Comparison of ENCODE assay signal across 1 cellular context in the genomic region with DNA sequence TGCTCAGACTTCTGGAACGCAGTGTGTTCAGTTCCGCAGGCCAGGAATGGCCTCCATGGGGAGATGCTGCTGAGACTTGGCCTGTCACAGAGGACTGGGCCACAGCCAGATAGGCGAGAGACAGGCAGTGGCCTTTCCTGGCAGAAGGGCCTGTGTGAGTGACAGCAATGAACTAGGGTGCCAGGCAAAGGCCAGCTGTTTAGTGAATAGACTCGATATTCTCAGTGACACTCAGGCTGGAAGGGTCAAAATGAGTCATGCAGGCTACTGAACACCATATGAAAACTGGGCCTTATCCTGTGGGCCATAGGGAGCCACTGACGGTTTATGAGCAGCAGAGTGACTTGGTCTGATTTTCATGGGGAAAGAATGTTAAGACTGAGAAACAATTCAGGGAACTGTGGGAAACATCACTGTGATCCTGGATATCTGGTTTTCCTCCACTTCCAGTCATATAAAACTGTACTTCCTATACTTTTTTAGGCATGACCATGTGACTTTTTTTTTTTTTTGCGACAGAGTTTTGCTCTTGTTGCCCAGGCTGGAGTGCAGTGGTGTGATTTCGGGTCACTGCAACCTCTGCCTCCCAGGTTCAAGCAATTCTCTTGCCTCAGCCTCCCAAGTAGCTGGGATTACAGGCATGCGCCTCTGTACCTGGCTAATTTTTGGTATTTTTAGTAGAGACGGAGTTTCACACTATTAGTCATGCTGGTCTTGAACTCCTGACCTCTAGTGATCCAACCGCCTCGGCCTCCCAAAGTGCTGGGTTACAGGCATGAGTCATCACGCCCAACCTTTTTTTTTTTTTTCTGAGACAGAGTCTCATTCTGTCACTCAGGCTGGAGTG.
A peak's percentile ranks its signal among the peaks of the same experiment; 100 is the strongest.
TF ChIP-seq lines count a peak whose summit lies in the region.

No MANE protein-coding gene starts in this region.

TF ChIP-seq in K562, 482 proteins besides CTCF, POLR2A, EP300 and RAD21 (continued from another document and continues in another):
- TF ChIP-seq, protein P1, sequence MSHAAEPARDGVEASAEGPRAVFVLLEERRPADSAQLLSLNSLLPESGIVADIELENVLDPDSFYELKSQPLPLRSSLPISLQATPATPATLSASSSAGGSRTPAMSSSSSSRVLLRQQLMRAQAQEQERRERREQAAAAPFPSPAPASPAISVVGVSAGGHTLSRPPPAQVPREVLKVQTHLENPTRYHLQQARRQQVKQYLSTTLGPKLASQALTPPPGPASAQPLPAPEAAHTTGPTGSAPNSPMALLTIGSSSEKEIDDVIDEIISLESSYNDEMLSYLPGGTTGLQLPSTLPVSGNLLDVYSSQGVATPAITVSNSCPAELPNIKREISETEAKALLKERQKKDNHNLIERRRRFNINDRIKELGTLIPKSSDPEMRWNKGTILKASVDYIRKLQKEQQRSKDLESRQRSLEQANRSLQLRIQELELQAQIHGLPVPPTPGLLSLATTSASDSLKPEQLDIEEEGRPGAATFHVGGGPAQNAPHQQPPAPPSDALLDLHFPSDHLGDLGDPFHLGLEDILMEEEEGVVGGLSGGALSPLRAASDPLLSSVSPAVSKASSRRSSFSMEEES (CRISPR knock-in tag; IDR thresholded peaks at IDR 0.05) = no peak
- TF ChIP-seq POLR2AphosphoS2 (IDR thresholded peaks at IDR 0.05; ENCODE audit: low read length) (no peak), PTRF (tag; IDR thresholded peaks at IDR 0.05) (no peak), POLR2B (IDR thresholded peaks at IDR 0.05; ENCODE audit: low read depth, partially characterized antibody) (no peak), GABPB1 (CRISPR knock-in tag; IDR thresholded peaks at IDR 0.05) (peak; percentile 46; the same call in 1 of the 2 replicates), ARID2 (IDR thresholded peaks at IDR 0.05) (no peak), ZNF23 (CRISPR knock-in tag; IDR thresholded peaks at IDR 0.05) (no peak), KLF16 (IDR thresholded peaks at IDR 0.05) (no peak), SIN3B (IDR thresholded peaks at IDR 0.05; ENCODE audit: low read depth) (no peak), ZSCAN32 (CRISPR knock-in tag; IDR thresholded peaks at IDR 0.05) (no peak), POLR2G (IDR thresholded peaks at IDR 0.05; ENCODE audit: low read depth, low read length) (no peak), KDM5B (IDR thresholded peaks at IDR 0.05; ENCODE audit: insufficient replicate concordance, low read depth, low read length) (no peak), PYGO2 (tag; IDR thresholded peaks at IDR 0.05) (no peak), TOE1 (IDR thresholded peaks at IDR 0.05; ENCODE audit: borderline replicate concordance) (no peak), TOE1 (CRISPR knock-in tag; IDR thresholded peaks at IDR 0.05; ENCODE audit: borderline replicate concordance, low read depth) (no peak), FOXK2 (conservative IDR thresholded peaks at IDR 0.05 in 1 of 2, IDR thresholded peaks at IDR 0.05 in 1 of 2; ENCODE audit: low read depth in 2 of 2) (no peak), CSDE1 (IDR thresholded peaks at IDR 0.05) (no peak), MAFK (IDR thresholded peaks at IDR 0.05; ENCODE audit: low read length) (no peak), ZNF445 (CRISPR knock-in tag; IDR thresholded peaks at IDR 0.05; ENCODE audit: low read depth) (no peak), ZNF408 (CRISPR knock-in tag; IDR thresholded peaks at IDR 0.05; ENCODE audit: low read depth) (no peak), NFE2 (IDR thresholded peaks at IDR 0.05; ENCODE audit: low read depth) (peak; percentile 58; the same call in 1 of the 2 replicates), HSF4 (CRISPR knock-in tag; IDR thresholded peaks at IDR 0.05; ENCODE audit: borderline replicate concordance) (no peak), RHOXF2B (CRISPR knock-in tag; conservative IDR thresholded peaks at IDR 0.05) (no peak), ZNF121 (CRISPR knock-in tag; conservative IDR thresholded peaks at IDR 0.05) (peak; percentile 67), CHD2 (IDR thresholded peaks at IDR 0.05; ENCODE audit: low read depth, low read length) (no peak), NR2F6 (CRISPR knock-in tag; IDR thresholded peaks at IDR 0.05) (no peak), ZNF57 (CRISPR knock-in tag; IDR thresholded peaks at IDR 0.05) (no peak), ZNF444 (CRISPR knock-in tag; IDR thresholded peaks at IDR 0.05) (no peak), ZNF124 (CRISPR knock-in tag; IDR thresholded peaks at IDR 0.05) (no peak), MYBL2 (IDR thresholded peaks at IDR 0.05; ENCODE audit: low read depth) (no peak), MYBL2 (CRISPR knock-in tag; IDR thresholded peaks at IDR 0.05; ENCODE audit: borderline replicate concordance) (no peak), RCOR1 (IDR thresholded peaks at IDR 0.05; ENCODE audit: borderline replicate concordance in 1 of 2, low read depth in 2 of 2, low read length in 2 of 2) (peak in 1 of 2 experiments; percentile 71; a peak in 2 of 4 replicates), SRSF3 (IDR thresholded peaks at IDR 0.05; ENCODE audit: insufficient read depth, low read length) (no peak), SOX6 (IDR thresholded peaks at IDR 0.05) (no peak), SMC3 (conservative IDR thresholded peaks at IDR 0.05; ENCODE audit: insufficient read depth, low read depth, low read length) (no peak), DIDO1 (tag; IDR thresholded peaks at IDR 0.05; ENCODE audit: low read depth) (no peak), JUNB (CRISPR knock-in tag; conservative IDR thresholded peaks at IDR 0.05) (peak; percentile 63; the same call in 1 of the 2 replicates), CREB1 (IDR thresholded peaks at IDR 0.05) (no peak), CREB1 (CRISPR knock-in tag; IDR thresholded peaks at IDR 0.05) (peak; percentile 27; the same call in 1 of the 2 replicates), ERF (CRISPR knock-in tag; IDR thresholded peaks at IDR 0.05) (no peak), ZNF3 (CRISPR knock-in tag; IDR thresholded peaks at IDR 0.05) (no peak), MXI1 (IDR thresholded peaks at IDR 0.05; ENCODE audit: low read depth, low read length) (no peak), GABPA (tag; conservative IDR thresholded peaks at IDR 0.05; ENCODE audit: low read depth) (no peak), YY1 (IDR thresholded peaks at IDR 0.05; ENCODE audit: borderline replicate concordance in 1 of 3, control insufficient read depth in 1 of 3, extremely low read depth in 1 of 3, insufficient read depth in 3 of 3, insufficient read length in 1 of 3, insufficient replicate concordance in 2 of 3, low read depth in 1 of 3, low read length in 2 of 3) (no peak), ZNF184 (CRISPR knock-in tag; IDR thresholded peaks at IDR 0.05) (no peak), ZNF584 (CRISPR knock-in tag; IDR thresholded peaks at IDR 0.05; ENCODE audit: low read depth) (no peak), ZFX (CRISPR knock-in tag; IDR thresholded peaks at IDR 0.05) (peak; percentile 58), CEBPG (CRISPR knock-in tag; IDR thresholded peaks at IDR 0.05) (no peak; the same call in 1 of the 2 replicates), CEBPG (tag; conservative IDR thresholded peaks at IDR 0.05 in 1 of 2, IDR thresholded peaks at IDR 0.05 in 1 of 2) (no peak), PML (IDR thresholded peaks at IDR 0.05; ENCODE audit: low read length) (no peak), PHB2 (IDR thresholded peaks at IDR 0.05; ENCODE audit: low read depth) (no peak), NELFE (IDR thresholded peaks at IDR 0.05; ENCODE audit: insufficient read depth, insufficient read length) (no peak), HDAC8 (tag; IDR thresholded peaks at IDR 0.05) (no peak), JUND (IDR thresholded peaks at IDR 0.05; ENCODE audit: borderline replicate concordance, low read depth, low read length) (peak; percentile 96), JUND (tag; IDR thresholded peaks at IDR 0.05; ENCODE audit: borderline replicate concordance, low read depth, low read length) (peak; percentile 92)
- TF ChIP-seq, protein P2, sequence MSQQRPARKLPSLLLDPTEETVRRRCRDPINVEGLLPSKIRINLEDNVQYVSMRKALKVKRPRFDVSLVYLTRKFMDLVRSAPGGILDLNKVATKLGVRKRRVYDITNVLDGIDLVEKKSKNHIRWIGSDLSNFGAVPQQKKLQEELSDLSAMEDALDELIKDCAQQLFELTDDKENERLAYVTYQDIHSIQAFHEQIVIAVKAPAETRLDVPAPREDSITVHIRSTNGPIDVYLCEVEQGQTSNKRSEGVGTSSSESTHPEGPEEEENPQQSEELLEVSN (IDR thresholded peaks at IDR 0.05; ENCODE audit: borderline replicate concordance in 1 of 2, extremely low read depth in 1 of 2, insufficient read depth in 1 of 2, insufficient read length in 1 of 2, low read depth in 1 of 2, low read length in 1 of 2, poor library complexity in 1 of 2, severe bottlenecking in 1 of 2) = no peak
- TF ChIP-seq, protein P3, sequence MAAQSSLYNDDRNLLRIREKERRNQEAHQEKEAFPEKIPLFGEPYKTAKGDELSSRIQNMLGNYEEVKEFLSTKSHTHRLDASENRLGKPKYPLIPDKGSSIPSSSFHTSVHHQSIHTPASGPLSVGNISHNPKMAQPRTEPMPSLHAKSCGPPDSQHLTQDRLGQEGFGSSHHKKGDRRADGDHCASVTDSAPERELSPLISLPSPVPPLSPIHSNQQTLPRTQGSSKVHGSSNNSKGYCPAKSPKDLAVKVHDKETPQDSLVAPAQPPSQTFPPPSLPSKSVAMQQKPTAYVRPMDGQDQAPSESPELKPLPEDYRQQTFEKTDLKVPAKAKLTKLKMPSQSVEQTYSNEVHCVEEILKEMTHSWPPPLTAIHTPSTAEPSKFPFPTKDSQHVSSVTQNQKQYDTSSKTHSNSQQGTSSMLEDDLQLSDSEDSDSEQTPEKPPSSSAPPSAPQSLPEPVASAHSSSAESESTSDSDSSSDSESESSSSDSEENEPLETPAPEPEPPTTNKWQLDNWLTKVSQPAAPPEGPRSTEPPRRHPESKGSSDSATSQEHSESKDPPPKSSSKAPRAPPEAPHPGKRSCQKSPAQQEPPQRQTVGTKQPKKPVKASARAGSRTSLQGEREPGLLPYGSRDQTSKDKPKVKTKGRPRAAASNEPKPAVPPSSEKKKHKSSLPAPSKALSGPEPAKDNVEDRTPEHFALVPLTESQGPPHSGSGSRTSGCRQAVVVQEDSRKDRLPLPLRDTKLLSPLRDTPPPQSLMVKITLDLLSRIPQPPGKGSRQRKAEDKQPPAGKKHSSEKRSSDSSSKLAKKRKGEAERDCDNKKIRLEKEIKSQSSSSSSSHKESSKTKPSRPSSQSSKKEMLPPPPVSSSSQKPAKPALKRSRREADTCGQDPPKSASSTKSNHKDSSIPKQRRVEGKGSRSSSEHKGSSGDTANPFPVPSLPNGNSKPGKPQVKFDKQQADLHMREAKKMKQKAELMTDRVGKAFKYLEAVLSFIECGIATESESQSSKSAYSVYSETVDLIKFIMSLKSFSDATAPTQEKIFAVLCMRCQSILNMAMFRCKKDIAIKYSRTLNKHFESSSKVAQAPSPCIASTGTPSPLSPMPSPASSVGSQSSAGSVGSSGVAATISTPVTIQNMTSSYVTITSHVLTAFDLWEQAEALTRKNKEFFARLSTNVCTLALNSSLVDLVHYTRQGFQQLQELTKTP (IDR thresholded peaks at IDR 0.05; ENCODE audit: low read depth in 1 of 2, partially characterized antibody in 2 of 2) = no peak
- TF ChIP-seq, protein P4, sequence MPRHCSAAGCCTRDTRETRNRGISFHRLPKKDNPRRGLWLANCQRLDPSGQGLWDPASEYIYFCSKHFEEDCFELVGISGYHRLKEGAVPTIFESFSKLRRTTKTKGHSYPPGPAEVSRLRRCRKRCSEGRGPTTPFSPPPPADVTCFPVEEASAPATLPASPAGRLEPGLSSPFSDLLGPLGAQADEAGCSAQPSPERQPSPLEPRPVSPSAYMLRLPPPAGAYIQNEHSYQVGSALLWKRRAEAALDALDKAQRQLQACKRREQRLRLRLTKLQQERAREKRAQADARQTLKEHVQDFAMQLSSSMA (CRISPR knock-in tag; IDR thresholded peaks at IDR 0.05) = no peak
- TF ChIP-seq, protein P5, sequence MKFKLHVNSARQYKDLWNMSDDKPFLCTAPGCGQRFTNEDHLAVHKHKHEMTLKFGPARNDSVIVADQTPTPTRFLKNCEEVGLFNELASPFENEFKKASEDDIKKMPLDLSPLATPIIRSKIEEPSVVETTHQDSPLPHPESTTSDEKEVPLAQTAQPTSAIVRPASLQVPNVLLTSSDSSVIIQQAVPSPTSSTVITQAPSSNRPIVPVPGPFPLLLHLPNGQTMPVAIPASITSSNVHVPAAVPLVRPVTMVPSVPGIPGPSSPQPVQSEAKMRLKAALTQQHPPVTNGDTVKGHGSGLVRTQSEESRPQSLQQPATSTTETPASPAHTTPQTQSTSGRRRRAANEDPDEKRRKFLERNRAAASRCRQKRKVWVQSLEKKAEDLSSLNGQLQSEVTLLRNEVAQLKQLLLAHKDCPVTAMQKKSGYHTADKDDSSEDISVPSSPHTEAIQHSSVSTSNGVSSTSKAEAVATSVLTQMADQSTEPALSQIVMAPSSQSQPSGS (CRISPR knock-in tag; IDR thresholded peaks at IDR 0.05) = no peak
- TF ChIP-seq, protein P6, sequence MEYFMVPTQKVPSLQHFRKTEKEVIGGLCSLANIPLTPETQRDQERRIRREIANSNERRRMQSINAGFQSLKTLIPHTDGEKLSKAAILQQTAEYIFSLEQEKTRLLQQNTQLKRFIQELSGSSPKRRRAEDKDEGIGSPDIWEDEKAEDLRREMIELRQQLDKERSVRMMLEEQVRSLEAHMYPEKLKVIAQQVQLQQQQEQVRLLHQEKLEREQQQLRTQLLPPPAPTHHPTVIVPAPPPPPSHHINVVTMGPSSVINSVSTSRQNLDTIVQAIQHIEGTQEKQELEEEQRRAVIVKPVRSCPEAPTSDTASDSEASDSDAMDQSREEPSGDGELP (CRISPR knock-in tag; IDR thresholded peaks at IDR 0.05; ENCODE audit: borderline replicate concordance) = peak; percentile 83
- TF ChIP-seq, protein P7, sequence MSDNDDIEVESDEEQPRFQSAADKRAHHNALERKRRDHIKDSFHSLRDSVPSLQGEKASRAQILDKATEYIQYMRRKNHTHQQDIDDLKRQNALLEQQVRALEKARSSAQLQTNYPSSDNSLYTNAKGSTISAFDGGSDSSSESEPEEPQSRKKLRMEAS (CRISPR knock-in tag; IDR thresholded peaks at IDR 0.05) = no peak
- TF ChIP-seq, protein P8, sequence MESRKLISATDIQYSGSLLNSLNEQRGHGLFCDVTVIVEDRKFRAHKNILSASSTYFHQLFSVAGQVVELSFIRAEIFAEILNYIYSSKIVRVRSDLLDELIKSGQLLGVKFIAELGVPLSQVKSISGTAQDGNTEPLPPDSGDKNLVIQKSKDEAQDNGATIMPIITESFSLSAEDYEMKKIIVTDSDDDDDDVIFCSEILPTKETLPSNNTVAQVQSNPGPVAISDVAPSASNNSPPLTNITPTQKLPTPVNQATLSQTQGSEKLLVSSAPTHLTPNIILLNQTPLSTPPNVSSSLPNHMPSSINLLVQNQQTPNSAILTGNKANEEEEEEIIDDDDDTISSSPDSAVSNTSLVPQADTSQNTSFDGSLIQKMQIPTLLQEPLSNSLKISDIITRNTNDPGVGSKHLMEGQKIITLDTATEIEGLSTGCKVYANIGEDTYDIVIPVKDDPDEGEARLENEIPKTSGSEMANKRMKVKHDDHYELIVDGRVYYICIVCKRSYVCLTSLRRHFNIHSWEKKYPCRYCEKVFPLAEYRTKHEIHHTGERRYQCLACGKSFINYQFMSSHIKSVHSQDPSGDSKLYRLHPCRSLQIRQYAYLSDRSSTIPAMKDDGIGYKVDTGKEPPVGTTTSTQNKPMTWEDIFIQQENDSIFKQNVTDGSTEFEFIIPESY (CRISPR knock-in tag; IDR thresholded peaks at IDR 0.05) = no peak
